14 cellular contexts compared by ENCODE assay signal in the genomic region with DNA sequence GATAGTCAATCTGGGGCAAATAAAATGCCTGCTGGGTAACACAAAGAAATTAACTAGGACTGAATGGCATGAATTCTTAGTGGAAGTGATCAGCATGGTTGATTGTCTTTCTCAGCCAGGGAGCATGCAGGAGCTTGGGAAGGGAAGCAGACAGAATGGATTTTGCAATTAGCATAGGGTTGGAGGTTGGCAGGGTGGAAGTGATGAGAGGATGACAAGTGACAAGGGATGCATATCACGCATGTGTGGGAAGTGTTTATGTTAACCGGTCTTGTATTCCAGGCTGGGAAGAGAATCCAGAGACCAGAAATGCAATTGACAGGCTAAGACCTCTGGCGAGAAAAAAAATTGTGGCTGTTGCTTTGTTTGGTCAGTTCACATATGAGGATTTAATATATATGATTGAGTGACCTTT. TPM values are rescaled to one million over a fixed set of nuclear protein-coding genes. Genes with fewer than 3 reads are reported as not detected.
DNase-seq lines count a peak whose midpoint lies in the region; TF ChIP-seq lines count a peak whose summit lies in the region.
"Had no signal": no experiment of that assay in that cellular context is flagged by ENCODE, and none has a peak within 500 bp of the region (broad histone marks: within the 10 kb centered on the region; RNA-seq: fewer than 3 reads in every experiment).

No MANE protein-coding gene starts in this region.

- H2BK12ac ChIP-seq in mesenchymal stem cell (ENCODE audit: low read length in 2 of 2): no peak overlapping the region

- H3K9ac ChIP-seq in mesenchymal stem cell (ENCODE audit: low read length): peak overlapping the region; percentile 80

- no peak overlapping the region for H3K4me3 ChIP-seq in HL-60 (replicated peaks; ENCODE audit: insufficient read depth, low read length)
- peak overlapping the region; percentile 20 for H3K4me3 ChIP-seq in effector memory CD4-positive, alpha-beta T cell (ENCODE audit: insufficient read depth, low read depth, low read length, poor library complexity, severe bottlenecking)
- peak overlapping the region in 1 of 2 experiments; percentile 61 for H3K4me3 ChIP-seq in mesenchymal stem cell (ENCODE audit: insufficient read depth in 1 of 2, low read depth in 1 of 2, low read length in 2 of 2)
- no peak overlapping the region for H3K4me3 ChIP-seq in tibial nerve
- H3K4me3 ChIP-seq: body of pancreas, pancreas had no signal

- no peak overlapping the region for H3K4me2 ChIP-seq in mesenchymal stem cell (ENCODE audit: low read length, poor library complexity, severe bottlenecking)

- no peak overlapping the region for H2BK15ac ChIP-seq in mesenchymal stem cell (ENCODE audit: low read depth, poor library complexity, severe bottlenecking)

- no peak overlapping the region for H3K14ac ChIP-seq in mesenchymal stem cell (ENCODE audit: low read length in 2 of 2)

- H2BK120ac ChIP-seq in mesenchymal stem cell (ENCODE audit: low read depth, low read length): no peak overlapping the region

- H3K79me1 ChIP-seq in mesenchymal stem cell (replicated peaks; ENCODE audit: low read length, poor library complexity, severe bottlenecking): peaks cover 17% of the 10 kb centered on the region

- H3K23ac ChIP-seq in mesenchymal stem cell (ENCODE audit: low read length in 2 of 2): no peak overlapping the region

- TF ChIP-seq EP300 in tibial nerve (IDR thresholded peaks at IDR 0.05): no peak

- no peaks in the 10 kb centered on the region for H3K36me3 ChIP-seq in effector memory CD4-positive, alpha-beta T cell (ENCODE audit: control insufficient read depth, insufficient read depth, low read length)
- H3K36me3 ChIP-seq in mesenchymal stem cell (ENCODE audit: control insufficient read depth in 1 of 2, insufficient read depth in 2 of 2, low read depth in 1 of 2, low read length in 2 of 2) (peaks cover 0 to 16% of the 10 kb centered on the region in 2 experiments), tibial nerve (no peaks in the 10 kb centered on the region)
- H3K36me3 ChIP-seq: pancreas had no signal

- H3K27me3 ChIP-seq in HL-60 (ENCODE audit: insufficient read depth, poor library complexity, severe bottlenecking) (no peaks in the 10 kb centered on the region), mesenchymal stem cell (ENCODE audit: control insufficient read depth in 1 of 2, insufficient read depth in 1 of 2, low read length in 2 of 2) (no peaks in the 10 kb centered on the region), tibial nerve (no peaks in the 10 kb centered on the region)
- H3K27me3 ChIP-seq in effector memory CD4-positive, alpha-beta T cell (replicated peaks; ENCODE audit: control insufficient read depth, insufficient read depth, low read length, poor library complexity, severe bottlenecking): no peaks in the 10 kb centered on the region
- H3K27me3 ChIP-seq: body of pancreas, pancreas had no signal

- H4K91ac ChIP-seq in mesenchymal stem cell (ENCODE audit: low read length): no peak overlapping the region

- no peak overlapping the region for H3K4ac ChIP-seq in mesenchymal stem cell (ENCODE audit: low read depth in 1 of 2, low read length in 2 of 2)

- H2AK5ac ChIP-seq in mesenchymal stem cell (ENCODE audit: low read length, severe bottlenecking): no peak overlapping the region

- H4K8ac ChIP-seq in mesenchymal stem cell (ENCODE audit: low read length): no peak overlapping the region

- peak; percentile 47 for DNase-seq in CD1c-positive myeloid dendritic cell (ENCODE audit: extremely low spot score)
- DNase-seq in HL-60 (ENCODE audit: low read depth in 1 of 2, low spot score in 1 of 2): no peak
- no peak for DNase-seq in effector memory CD4-positive, alpha-beta T cell
- DNase-seq in mesenchymal stem cell: peak; percentile 43
- no peak for DNase-seq in DMS153 treated with DMSO at 0.1 percent for 48 hours (lab: John Stamatoyannopoulos, UW; ENCODE audit: unreplicated experiment)
- no peak for DNase-seq in NCI-H2081 (lab: John Stamatoyannopoulos, UW)
- no peak for DNase-seq in T-helper 2 cell
- DNase-seq in tibial nerve (ENCODE audit: low spot score in 2 of 2): no peak
- DNase-seq: activated CD4-positive, alpha-beta memory T cell treated with anti-CD3 and anti-CD28 coated beads, Interleukin-2, amount 10 ng/mL, durations not matched to agents 7 days and 5 days; activated effector memory CD4-positive, alpha-beta T cell treated with Interleukin-2 at 50 U/mL for 16 hours; body of pancreas; NCI-H1417 treated with DMSO at 0.1 percent for 48 hours; NCI-H446 treated with DMSO at 0.1 percent for 48 hours; pancreas had no signal

- no peak overlapping the region for H2BK5ac ChIP-seq in mesenchymal stem cell (ENCODE audit: low read depth, low read length, poor library complexity, severe bottlenecking)

- peak overlapping the region; percentile 70; the same call in 1 of the 2 replicates for H3K27ac ChIP-seq in HL-60 (replicated peaks)
- H3K27ac ChIP-seq in effector memory CD4-positive, alpha-beta T cell (ENCODE audit: insufficient read depth, low read length, poor library complexity, severe bottlenecking): peak overlapping the region; percentile 74
- H3K27ac ChIP-seq in mesenchymal stem cell (ENCODE audit: low read length, poor library complexity, severe bottlenecking): no peak overlapping the region
- H3K27ac ChIP-seq in tibial nerve: peak overlapping the region in 1 of 4 donors; percentile 57
- H3K27ac ChIP-seq: body of pancreas, pancreas had no signal

- TF ChIP-seq POLR2A in tibial nerve (IDR thresholded peaks at IDR 0.05): no peak

- 37% methylated on average over 3 of the region's 3 CpGs for WGBS in mesenchymal stem cell
- 44 to 59% methylated on average over 3 of the region's 3 CpGs for WGBS in tibial nerve, 2 donors

- peak overlapping the region in 1 of 2 experiments; percentile 25 for H3K18ac ChIP-seq in mesenchymal stem cell (ENCODE audit: low read depth in 1 of 2, low read length in 2 of 2)

- H2AFZ ChIP-seq in mesenchymal stem cell (ENCODE audit: low read depth, low read length): no peak overlapping the region

- peaks cover 41% of the 10 kb centered on the region for H3K4me1 ChIP-seq in effector memory CD4-positive, alpha-beta T cell (ENCODE audit: control insufficient read depth, insufficient read depth, low read length, poor library complexity, severe bottlenecking)
- H3K4me1 ChIP-seq in mesenchymal stem cell (ENCODE audit: control insufficient read depth, insufficient read depth, low read depth, low read length): peaks cover 2% of the 10 kb centered on the region
- peaks cover 0 to 76% (median 43%) of the 10 kb centered on the region in 4 donors for H3K4me1 ChIP-seq in tibial nerve
- H3K4me1 ChIP-seq: body of pancreas had no signal

- TF ChIP-seq CTCF in HL-60 (IDR thresholded peaks at IDR 0.05; ENCODE audit: insufficient read depth, low read length) (no peak), tibial nerve (IDR thresholded peaks at IDR 0.05) (no peak)

- H3K9me3 ChIP-seq in effector memory CD4-positive, alpha-beta T cell (ENCODE audit: control insufficient read depth, low read length): no peaks in the 10 kb centered on the region
- H3K9me3 ChIP-seq in mesenchymal stem cell (ENCODE audit: control insufficient read depth, low read length) (no peaks in the 10 kb centered on the region), tibial nerve (no peaks in the 10 kb centered on the region)
- H3K9me3 ChIP-seq: body of pancreas, pancreas had no signal

RNA-seq across cellular contexts. Expression of gene MDFIC, which starts 8.2 kb away (rescaled TPM):
- polyA plus RNA-seq in mesenchymal stem cell (2013, experiment 1 of 2): 19.8 TPM
- polyA plus RNA-seq in mesenchymal stem cell (2013, experiment 2 of 2): 22.1 TPM
- 10 to 100 TPM; 41.2 to 72.2 (median 67.4) TPM for total RNA-seq in tibial nerve

Comparison
In these comparisons a context has a peak if more than half of its experiments do, and no peak if none do; other contexts are left out.
1. DNase-seq: peak in CD1c-positive myeloid dendritic cell (single experiment) and mesenchymal stem cell (single experiment); none in HL-60 (0 of 2), effector memory CD4-positive, alpha-beta T cell (0 of 3), DMS153 treated with DMSO at 0.1 percent for 48 hours (single experiment), NCI-H2081 (0 of 2), T-helper 2 cell (0 of 5) and tibial nerve (0 of 2).